8 cellular contexts compared by ENCODE assay signal in the genomic region with DNA sequence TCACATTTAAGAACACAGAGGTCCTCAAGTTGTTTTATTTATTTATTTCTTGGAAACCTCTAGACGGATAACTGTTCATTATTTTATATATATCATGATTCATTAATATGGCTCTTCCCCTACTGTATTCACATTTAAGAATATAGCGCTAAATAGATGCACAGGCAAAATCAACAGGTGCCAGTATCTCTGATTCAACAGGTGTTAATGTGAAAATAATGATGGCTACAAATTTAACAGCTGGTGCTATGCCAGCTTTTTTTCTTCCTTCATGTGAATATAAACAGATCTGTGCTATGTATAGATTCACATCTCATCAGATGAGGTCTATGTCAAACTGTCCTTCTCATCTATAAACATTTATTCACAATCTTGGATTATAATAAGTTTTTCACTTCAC.
"Had no signal": no experiment of that assay in that cellular context is flagged by ENCODE, and none has a peak within 500 bp of the region (broad histone marks: within the 10 kb centered on the region; RNA-seq: fewer than 3 reads in every experiment).

No MANE protein-coding gene starts in this region.

- H3K4me2 ChIP-seq: GM23338 had no signal

- H3K4me3 ChIP-seq: GM23248, GM23338, HAP-1 had no signal

- H3K27ac ChIP-seq: GM23248 had no signal

- H2AFZ ChIP-seq: GM23248, GM23338 had no signal

- H3K4me1 ChIP-seq: HAP-1 had no signal

- H3K9ac ChIP-seq: GM23248 had no signal

- DNase-seq: GM23248, GOT3, H7, H9, HCEC 1CT, HFFc6 had no signal

- H3K36me3 ChIP-seq: HAP-1 had no signal

- H3K9me3 ChIP-seq: HAP-1 had no signal
